8 cellular contexts compared by ENCODE assay signal in the genomic region with DNA sequence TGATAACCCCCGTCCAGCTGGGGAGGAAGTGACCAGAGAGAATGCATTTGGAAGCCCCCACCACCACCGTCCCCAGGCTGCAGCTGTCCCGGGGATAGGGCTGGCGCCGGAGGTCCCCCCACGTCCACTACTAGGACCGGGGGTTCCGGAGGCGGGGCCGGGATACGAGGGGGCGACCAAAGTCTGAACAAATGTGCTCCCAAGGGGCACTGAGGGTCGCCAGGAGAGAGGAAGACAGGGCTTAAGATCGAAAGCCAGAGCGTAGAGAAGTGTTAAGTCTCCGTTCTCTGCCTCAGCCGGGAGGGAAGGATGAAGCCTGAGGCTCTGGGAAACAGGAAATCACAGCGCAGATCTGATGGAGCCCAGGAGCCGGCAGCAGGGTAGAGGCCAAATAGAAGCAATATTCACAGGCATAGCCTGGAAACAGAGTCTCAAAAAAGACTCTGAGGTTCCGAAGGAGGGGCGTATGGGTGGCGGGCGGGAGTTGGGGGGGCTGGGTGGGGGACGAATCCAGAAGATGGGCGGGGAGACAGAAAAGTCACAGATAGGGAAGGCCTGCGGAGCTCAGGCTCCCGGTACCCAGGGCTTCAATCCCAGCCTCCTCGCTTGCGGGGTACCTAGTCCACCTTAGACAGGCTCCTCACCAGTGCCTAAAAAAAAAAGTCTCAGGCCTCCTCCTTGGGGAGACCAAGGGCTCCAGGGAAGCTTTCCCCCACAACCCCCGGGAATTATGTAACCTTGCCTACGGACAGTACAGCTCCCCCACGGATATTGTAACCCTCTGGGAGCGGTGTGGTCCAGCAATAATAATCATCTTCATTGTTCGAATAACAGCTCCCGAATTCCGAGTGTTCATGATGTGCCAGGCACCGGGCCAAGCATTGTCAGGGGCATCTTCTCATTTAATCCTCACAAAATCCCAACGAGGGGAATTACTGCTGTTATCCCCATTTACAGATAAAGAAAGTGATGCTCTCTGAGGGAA. TPM values are rescaled to one million over a fixed set of nuclear protein-coding genes. Genes with fewer than 3 reads are reported as not detected.
DNase-seq lines count a peak whose midpoint lies in the region; ATAC-seq and TF ChIP-seq lines count a peak whose summit lies in the region.

No MANE protein-coding gene starts in this region.

- H3K9ac ChIP-seq in iPS-20b (ENCODE audit: low read depth, low read length) (peak overlapping the region; percentile 65; the same call in 1 of the 2 replicates), skeletal muscle satellite cell (ENCODE audit: low read depth, low read length) (peak overlapping the region; percentile 82)

- TF ChIP-seq CTCF in brain microvascular endothelial cell (IDR thresholded peaks at IDR 0.05; ENCODE audit: low read depth, low read length, missing control alignments) (no peak), GM10248 (IDR thresholded peaks at IDR 0.05; ENCODE audit: control extremely low read depth, extremely low read depth, low read depth, missing control alignments) (no peak)

- in situ Hi-C loops in brain microvascular endothelial cell (cut with HindIII; ENCODE audit: low pct_ligation_motif_present, low sequenced_read_pairs): no loop called here

- CTCF ChIA-PET in GM10248 (lab: Yijun Ruan, JAX): interaction anchor here (1.1 to 1.6 kb wide), 2 partner anchors 23 to 41 kb away, joined by 4 to 5 read pairs; no protein-coding TSS in a partner anchor

- H3K4me1 ChIP-seq in iPS-20b (ENCODE audit: insufficient read depth, low read length): peaks cover 6% of the 10 kb centered on the region; the same call in 1 of the 2 replicates
- H3K4me1 ChIP-seq in skeletal muscle satellite cell (ENCODE audit: control insufficient read depth, insufficient read depth, low read length): peaks cover 33% of the 10 kb centered on the region

- H3K27me3 ChIP-seq in brain microvascular endothelial cell (replicated peaks) (no peaks in the 10 kb centered on the region), iPS-20b (ENCODE audit: insufficient read depth, low read length) (peaks cover 14% of the 10 kb centered on the region; the same call in 1 of the 2 replicates), skeletal muscle satellite cell (ENCODE audit: control insufficient read depth, insufficient read depth, low read length) (no peaks in the 10 kb centered on the region)

- ATAC-seq in GM19467 (IDR thresholded peaks at IDR 0.05; ENCODE audit: unreplicated experiment): no peak

- peak overlapping the region; percentile 97 for H3K4me2 ChIP-seq in skeletal muscle satellite cell (ENCODE audit: low read length)

- POLR2A ChIA-PET in GM10248 (lab: Yijun Ruan, JAX): interaction anchor here (0.6 kb wide), 1 partner anchor 386 kb away, joined by 4 read pairs; no protein-coding TSS in a partner anchor

- H3K36me3 ChIP-seq in brain microvascular endothelial cell (replicated peaks) (no peaks in the 10 kb centered on the region), iPS-20b (ENCODE audit: insufficient read depth, low read depth, low read length) (no peaks in the 10 kb centered on the region), skeletal muscle satellite cell (ENCODE audit: insufficient read depth, low read length) (no peaks in the 10 kb centered on the region)

- DNase-seq in NCI-H1436 (lab: John Stamatoyannopoulos, UW) (peak; percentile 14), NCI-H1436 treated with DMSO at 0.1 percent for 48 hours (lab: John Stamatoyannopoulos, UW) (no peak), NCI-H2227 (lab: John Stamatoyannopoulos, UW; ENCODE audit: unreplicated experiment) (peak; percentile 90), brain microvascular endothelial cell (no peak), GM10248 (ENCODE audit: extremely low spot score) (no peak)

- no peaks in the 10 kb centered on the region for H3K9me3 ChIP-seq in iPS-20b (ENCODE audit: insufficient read depth, low read depth, low read length)
- no peaks in the 10 kb centered on the region for H3K9me3 ChIP-seq in skeletal muscle satellite cell (replicated peaks; ENCODE audit: low read length)

- H3K4me3 ChIP-seq in brain microvascular endothelial cell (ENCODE audit: low read depth, low read length): peak overlapping the region; percentile 62
- peak overlapping the region; percentile 73 for H3K4me3 ChIP-seq in iPS-20b (ENCODE audit: low read length)
- H3K4me3 ChIP-seq in skeletal muscle satellite cell (ENCODE audit: low read length): peak overlapping the region; percentile 75

- H3K27ac ChIP-seq in brain microvascular endothelial cell: peak overlapping the region; percentile 56
- no peak overlapping the region for H3K27ac ChIP-seq in iPS-20b (ENCODE audit: low read length)

RNA-seq across cellular contexts. Expression of a gene that starts 1.1 kb away (rescaled TPM):
- 26.6 and 46.1 TPM in 2 replicates for total RNA-seq in skeletal muscle satellite cell (2012; rRNA removed)

RNA-seq across cellular contexts. Expression of a gene that starts 13.0 kb away (rescaled TPM):
- total RNA-seq in skeletal muscle satellite cell (2012; rRNA removed): 18.8 and 21.8 TPM in 2 replicates

RNA-seq across cellular contexts. Expression of a gene that starts 13.7 kb away (rescaled TPM):
- 21.4 and 22.3 TPM in 2 replicates for total RNA-seq in skeletal muscle satellite cell (2012; rRNA removed)

RNA-seq across cellular contexts. Expression of a gene that starts 35.9 kb away (rescaled TPM):
- total RNA-seq in skeletal muscle satellite cell (2012; rRNA removed): 13.7 and 17.3 TPM in 2 replicates

RNA-seq across cellular contexts. Expression of a gene that starts 38.6 kb away (rescaled TPM):
- total RNA-seq in skeletal muscle satellite cell (2012; rRNA removed): 20.3 and 22.7 TPM in 2 replicates

Comparison
In these comparisons a context has a peak if more than half of its experiments do, and no peak if none do; other contexts are left out.
1. DNase-seq: peak in NCI-H1436 (single experiment) and NCI-H2227 (single experiment); none in NCI-H1436 treated with DMSO at 0.1 percent for 48 hours (single experiment), brain microvascular endothelial cell (single experiment) and GM10248 (single experiment).
2. Peak in every context shown above with its lines, with median percentiles within 50 percentile points of each other: H3K4me3 ChIP-seq.